ENCODE assay signal across 12 cellular contexts in genomic region chrX:45506149-45506768, GRCh38.
DNase-seq lines count a peak whose midpoint lies in the region; ATAC-seq and TF ChIP-seq lines count a peak whose summit lies in the region.
"Had no signal": no experiment of that assay in that cellular context is flagged by ENCODE, and none has a peak within 500 bp of the region (broad histone marks: within the 10 kb centered on the region; RNA-seq: fewer than 3 reads in every experiment).

No MANE protein-coding gene starts in this region.

- H3K18ac ChIP-seq in mesendoderm (ENCODE audit: low read length): no peak overlapping the region

- no peak for TF ChIP-seq POLR2A in heart left ventricle (IDR thresholded peaks at IDR 0.05)
- no peak for TF ChIP-seq POLR2A in esophagus squamous epithelium (IDR thresholded peaks at IDR 0.05)
- no peak for TF ChIP-seq POLR2A in prostate gland (IDR thresholded peaks at IDR 0.05)

- ATAC-seq in heart left ventricle: peak in 1 of 4 donors; percentile 22
- ATAC-seq in Right ventricle myocardium inferior: no peak
- peak; percentile 16 for ATAC-seq in omental fat pad (ENCODE audit: low FRiP score)
- peak; percentile 34 for ATAC-seq in aorta (ENCODE audit: low FRiP score)

- H3K79me1 ChIP-seq in mesendoderm (ENCODE audit: low read length): no peaks in the 10 kb centered on the region

- H2BK15ac ChIP-seq in mesendoderm (replicated peaks; ENCODE audit: low read depth): no peak overlapping the region

- H3K4me1 ChIP-seq in heart left ventricle (peaks cover 0 to 30% (median 14%) of the 10 kb centered on the region in 12 donors), esophagus squamous epithelium (peaks cover 12 to 27% (median 15%) of the 10 kb centered on the region in 3 donors), aorta (ENCODE audit: control insufficient read depth in 1 of 2, insufficient read depth in 2 of 2, low read length in 2 of 2) (peaks cover 0 to 3% of the 10 kb centered on the region in 2 donors), prostate gland (replicated peaks) (no peaks in the 10 kb centered on the region), mesendoderm (ENCODE audit: control insufficient read depth, low read depth, low read length) (no peaks in the 10 kb centered on the region)
- H3K4me1 ChIP-seq: neural progenitor cell had no signal

- no peak overlapping the region for H3K56ac ChIP-seq in mesendoderm (ENCODE audit: low read length)

- no peak overlapping the region for H3K4ac ChIP-seq in mesendoderm (ENCODE audit: low read depth, low read length)

- no peaks in the 10 kb centered on the region for H3K79me2 ChIP-seq in mesendoderm (ENCODE audit: control insufficient read depth, insufficient read depth, low read length)

- H3K23ac ChIP-seq in mesendoderm (ENCODE audit: low read length): no peak overlapping the region

- H2AK5ac ChIP-seq in mesendoderm (ENCODE audit: low read length): no peak overlapping the region

- H4K8ac ChIP-seq in mesendoderm (ENCODE audit: low read depth, low read length): no peak overlapping the region

- DNase-seq in heart left ventricle: no peak
- no peak for DNase-seq in Right ventricle myocardium inferior (ENCODE audit: missing footprints)
- DNase-seq in esophagus squamous epithelium (lab: John Stamatoyannopoulos, UW): no peak
- DNase-seq in omental fat pad (ENCODE audit: low spot score): no peak
- no peak for DNase-seq in aorta
- no peak for DNase-seq in SK-N-DZ (ENCODE audit: low spot score)
- no peak for DNase-seq in prostate gland (ENCODE audit: low spot score)
- DNase-seq in mesendoderm: no peak
- DNase-seq: activated CD8-positive, alpha-beta memory T cell treated with anti-CD3 and anti-CD28 coated beads, Interleukin-2, amount 50 U/mL, for 48 hours; NCI-H2107; stimulated activated CD4-positive, alpha-beta T cell treated with anti-CD3 and anti-CD28 coated beads, Interleukin-4, amount 100 ng/mL, for 4 hours had no signal

- TF ChIP-seq CTCF in heart left ventricle (IDR thresholded peaks at IDR 0.05) (no peak), esophagus squamous epithelium (IDR thresholded peaks at IDR 0.05) (no peak), omental fat pad (IDR thresholded peaks at IDR 0.05) (no peak), prostate gland (IDR thresholded peaks at IDR 0.05) (no peak)

- H3K4me3 ChIP-seq in heart left ventricle (no peak overlapping the region), esophagus squamous epithelium (no peak overlapping the region), aorta (ENCODE audit: low read length in 2 of 2) (no peak overlapping the region), prostate gland (no peak overlapping the region), mesendoderm (ENCODE audit: low read length) (no peak overlapping the region)
- H3K4me3 ChIP-seq: neural progenitor cell had no signal

- 61 to 78% (median 71%) methylated on average over 2 of the region's 2 CpGs for WGBS in heart left ventricle, 4 donors
- 59 to 68% methylated on average over 2 of the region's 2 CpGs for WGBS in esophagus squamous epithelium, 2 donors
- 90% methylated on average over 2 of the region's 2 CpGs for WGBS in aorta, 2 donors
- 42% methylated on average over 2 of the region's 2 CpGs for WGBS in prostate gland
- no CpG with 5 or more reads among the region's 2 CpGs for WGBS in mesendoderm (ENCODE audit: extremely low coverage, insufficient coverage, low lambda C conversion rate)

- H3K27me3 ChIP-seq in heart left ventricle (no peaks in the 10 kb centered on the region), esophagus squamous epithelium (no peaks in the 10 kb centered on the region), aorta (ENCODE audit: control insufficient read depth in 1 of 2, insufficient read depth in 2 of 2, low read length in 1 of 2) (no peaks in the 10 kb centered on the region), prostate gland (replicated peaks; ENCODE audit: insufficient read depth) (no peaks in the 10 kb centered on the region), mesendoderm (ENCODE audit: insufficient read depth, low read length, poor library complexity) (no peaks in the 10 kb centered on the region)
- H3K27me3 ChIP-seq: neural progenitor cell had no signal

- intact Hi-C loops in heart left ventricle (cut with DNase I) (loop anchor here in 1 of 10 donors (10.0 kb wide), 1 partner anchor 61 kb away; no protein-coding TSS in a partner anchor), Right ventricle myocardium inferior (cut with DNase I) (loop anchor here (5.0 kb wide), 2 partner anchors 184 to 246 kb away; no protein-coding TSS in a partner anchor), esophagus squamous epithelium (cut with DNase I) (no loop called here), aorta (cut with DNase I) (loop anchor here in 1 of 2 donors (10.0 kb wide), 1 partner anchor 181 kb away; no protein-coding TSS in a partner anchor), prostate gland (cut with DNase I) (loop anchor here (5.0 kb wide), 1 partner anchor 59 kb away; no protein-coding TSS in a partner anchor)

- H3K36me3 ChIP-seq in heart left ventricle (no peaks in the 10 kb centered on the region), esophagus squamous epithelium (no peaks in the 10 kb centered on the region), aorta (ENCODE audit: control insufficient read depth in 1 of 2, insufficient read depth in 2 of 2, low read length in 1 of 2) (no peaks in the 10 kb centered on the region), prostate gland (no peaks in the 10 kb centered on the region), mesendoderm (ENCODE audit: control insufficient read depth, insufficient read depth, low read length) (no peaks in the 10 kb centered on the region)
- H3K36me3 ChIP-seq: neural progenitor cell had no signal

- H3K9me3 ChIP-seq in heart left ventricle (no peaks in the 10 kb centered on the region), esophagus squamous epithelium (no peaks in the 10 kb centered on the region), aorta (ENCODE audit: control insufficient read depth, low read length) (no peaks in the 10 kb centered on the region), prostate gland (no peaks in the 10 kb centered on the region)

- no peak overlapping the region for H2BK5ac ChIP-seq in mesendoderm (ENCODE audit: low read length)

- peak overlapping the region in 11 of 12 donors; percentile 65 to 86 (median 74) for H3K27ac ChIP-seq in heart left ventricle
- peak overlapping the region in 3 of 4 donors; percentile 62 to 78 (median 67) for H3K27ac ChIP-seq in esophagus squamous epithelium
- H3K27ac ChIP-seq in aorta (ENCODE audit: low read depth in 1 of 2, low read length in 2 of 2): no peak overlapping the region
- peak overlapping the region in 1 of 2 donors; percentile 43 for H3K27ac ChIP-seq in prostate gland
- H3K27ac ChIP-seq in mesendoderm (ENCODE audit: low read depth, low read length): no peak overlapping the region
- H3K27ac ChIP-seq: neural progenitor cell had no signal

- H3K4me2 ChIP-seq in mesendoderm (ENCODE audit: low read length): no peak overlapping the region
- H3K4me2 ChIP-seq: neural progenitor cell had no signal

- H4K5ac ChIP-seq in mesendoderm (ENCODE audit: low read length): no peak overlapping the region

- no peak overlapping the region for H2BK120ac ChIP-seq in mesendoderm (ENCODE audit: low read depth, low read length)

- H3K9ac ChIP-seq in mesendoderm (ENCODE audit: low read length): no peak overlapping the region
- H3K9ac ChIP-seq: neural progenitor cell had no signal

Comparison
In these comparisons a context has a peak if more than half of its experiments do, and no peak if none do; other contexts are left out.
1. H3K27ac ChIP-seq: peak in heart left ventricle (11 of 12) and esophagus squamous epithelium (3 of 4); none in aorta (0 of 2) and mesendoderm (single experiment).